13 cellular contexts compared by ENCODE assay signal in the genomic region with DNA sequence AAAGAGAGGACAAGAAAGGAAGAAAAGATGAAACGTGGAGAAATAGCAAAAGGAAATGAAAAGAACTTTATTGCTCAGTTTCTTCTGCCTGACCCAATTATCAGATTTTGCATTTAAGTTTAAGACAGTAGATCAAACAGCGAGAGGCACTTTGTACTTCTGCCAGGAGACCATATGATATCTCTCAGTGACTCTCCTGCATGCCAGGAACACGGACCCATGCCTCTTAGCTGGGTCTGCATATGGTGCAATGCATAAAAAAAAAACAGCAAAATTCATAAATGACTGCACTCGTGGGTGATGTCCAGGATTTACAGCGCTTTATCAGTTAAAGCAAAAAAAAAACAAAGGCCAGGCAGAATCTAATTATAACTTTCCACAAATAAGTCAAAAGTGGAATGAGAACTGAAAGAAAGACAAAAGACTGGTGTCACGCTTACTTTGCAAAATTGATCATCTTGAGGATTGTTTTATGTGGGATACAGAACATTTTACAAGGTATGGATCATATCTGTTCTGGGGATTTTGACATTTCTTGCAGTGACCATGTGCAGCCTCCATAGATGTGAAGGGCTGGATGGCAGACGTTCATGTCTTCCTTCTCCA.
DNase-seq lines count a peak whose midpoint lies in the region; ATAC-seq and TF ChIP-seq lines count a peak whose summit lies in the region.
"Had no signal": no experiment of that assay in that cellular context is flagged by ENCODE, and none has a peak within 500 bp of the region (broad histone marks: within the 10 kb centered on the region; RNA-seq: fewer than 3 reads in every experiment).

No MANE protein-coding gene starts in this region.

- no peak overlapping the region for H3K27ac ChIP-seq in mesenchymal stem cell (ENCODE audit: low read length, poor library complexity, severe bottlenecking)
- H3K27ac ChIP-seq: ascending aorta, esophagus muscularis mucosa had no signal

- peaks cover 2% of the 10 kb centered on the region for H3K79me1 ChIP-seq in mesenchymal stem cell (replicated peaks; ENCODE audit: low read length, poor library complexity, severe bottlenecking)

- no peak overlapping the region for H3K14ac ChIP-seq in mesenchymal stem cell (ENCODE audit: low read length in 2 of 2)

- no peak overlapping the region for H2BK5ac ChIP-seq in mesenchymal stem cell (ENCODE audit: low read depth, low read length, poor library complexity, severe bottlenecking)

- H3K9me3 ChIP-seq in mesenchymal stem cell (ENCODE audit: control insufficient read depth, low read length) = no peaks in the 10 kb centered on the region
- H3K9me3 ChIP-seq: ascending aorta, esophagus muscularis mucosa had no signal

- no peak overlapping the region for H4K91ac ChIP-seq in mesenchymal stem cell (ENCODE audit: low read length)

- H3K36me3 ChIP-seq in mesenchymal stem cell (ENCODE audit: control insufficient read depth in 1 of 2, insufficient read depth in 2 of 2, low read depth in 1 of 2, low read length in 2 of 2) = no peaks in the 10 kb centered on the region
- H3K36me3 ChIP-seq: ascending aorta, esophagus muscularis mucosa had no signal

- DNase-seq in natural killer cell treated with Interleukin-12 subunit alpha and Interleukin-12 subunit beta and Interleukin-15 and Interleukin-18, amount 100 ng/mL, for 72 hours (ENCODE audit: low spot score) = no peak
- DNase-seq in natural killer cell (no peak), NCI-H1694 (lab: John Stamatoyannopoulos, UW) (peak; percentile 29), left lobe of liver (ENCODE audit: low spot score) (no peak), lower leg skin (ENCODE audit: low spot score in 2 of 2) (no peak), mesenchymal stem cell (no peak)
- DNase-seq in central memory CD8-positive, alpha-beta T cell (ENCODE audit: low spot score in 2 of 2) = no peak
- DNase-seq: hypothalamus, left cardiac atrium, NCI-H1930 had no signal

- H3K9me3 Mint-ChIP-seq in natural killer cell treated with Interleukin-12 subunit alpha and Interleukin-12 subunit beta and Interleukin-15 and Interleukin-18, amount 100 ng/mL, for 72 hours = no peaks in the 10 kb centered on the region
- no peaks in the 10 kb centered on the region for H3K9me3 Mint-ChIP-seq in natural killer cell
- no peaks in the 10 kb centered on the region for H3K9me3 Mint-ChIP-seq in central memory CD8-positive, alpha-beta T cell

- peak overlapping the region; percentile 17 to 72 for H3K27ac Mint-ChIP-seq in natural killer cell treated with Interleukin-12 subunit alpha and Interleukin-12 subunit beta and Interleukin-15 and Interleukin-18, amount 100 ng/mL, for 72 hours
- no peak overlapping the region for H3K27ac Mint-ChIP-seq in natural killer cell
- H3K27ac Mint-ChIP-seq in central memory CD8-positive, alpha-beta T cell (ENCODE audit: low read depth) = peak overlapping the region; percentile 86

- WGBS in lower leg skin, 2 donors = 46 to 56% methylated on average over 7 of the region's 7 CpGs
- 81% methylated on average over 5 of the region's 7 CpGs for WGBS in mesenchymal stem cell

- no peak overlapping the region for H3K4me2 ChIP-seq in mesenchymal stem cell (ENCODE audit: low read length, poor library complexity, severe bottlenecking)

- TF ChIP-seq CTCF in natural killer cell (IDR thresholded peaks at IDR 0.05) (no peak), lower leg skin (IDR thresholded peaks at IDR 0.05) (no peak)

- TF ChIP-seq POLR2A in lower leg skin (IDR thresholded peaks at IDR 0.05) = no peak

- no peak overlapping the region for H3K9ac ChIP-seq in mesenchymal stem cell (ENCODE audit: low read length)

- no peak overlapping the region for H3K23ac ChIP-seq in mesenchymal stem cell (ENCODE audit: low read length in 2 of 2)

- no peak overlapping the region for H3K4me3 ChIP-seq in lower leg skin (ENCODE audit: low read depth, poor library complexity, severe bottlenecking)
- H3K4me3 ChIP-seq in mesenchymal stem cell (ENCODE audit: insufficient read depth in 1 of 2, low read depth in 1 of 2, low read length in 2 of 2) = no peak overlapping the region
- H3K4me3 ChIP-seq: ascending aorta, esophagus muscularis mucosa had no signal

- H3K4me3 Mint-ChIP-seq in natural killer cell treated with Interleukin-12 subunit alpha and Interleukin-12 subunit beta and Interleukin-15 and Interleukin-18, amount 100 ng/mL, for 72 hours = peak overlapping the region; percentile 71
- H3K4me3 Mint-ChIP-seq in natural killer cell = no peak overlapping the region
- H3K4me3 Mint-ChIP-seq in central memory CD8-positive, alpha-beta T cell = peak overlapping the region; percentile 59

- no peak overlapping the region for H4K8ac ChIP-seq in mesenchymal stem cell (ENCODE audit: low read length)

- ATAC-seq in natural killer cell treated with Interleukin-12 subunit alpha and Interleukin-12 subunit beta and Interleukin-15 and Interleukin-18, amount 100 ng/mL, for 72 hours = no peak
- ATAC-seq in natural killer cell = no peak
- no peak for ATAC-seq in central memory CD8-positive, alpha-beta T cell (replicated peaks; ENCODE audit: extremely low read depth, poor library complexity, severe bottlenecking)
- ATAC-seq in left lobe of liver = no peak
- ATAC-seq: left cardiac atrium, Right ventricle myocardium inferior had no signal

- H2BK12ac ChIP-seq in mesenchymal stem cell (ENCODE audit: low read length in 2 of 2) = no peak overlapping the region

- H3K18ac ChIP-seq in mesenchymal stem cell (ENCODE audit: low read depth in 1 of 2, low read length in 2 of 2) = no peak overlapping the region

- no peak overlapping the region for H2BK15ac ChIP-seq in mesenchymal stem cell (ENCODE audit: low read depth, poor library complexity, severe bottlenecking)

- intact Hi-C loops in natural killer cell (cut with micrococcal nuclease) = no loop called here
- intact Hi-C loops in lower leg skin (cut with DNase I; ENCODE audit: low total_unique reads) = no loop called here

- H3K4ac ChIP-seq in mesenchymal stem cell (ENCODE audit: low read depth in 1 of 2, low read length in 2 of 2) = no peak overlapping the region

- H3K36me3 Mint-ChIP-seq in natural killer cell treated with Interleukin-12 subunit alpha and Interleukin-12 subunit beta and Interleukin-15 and Interleukin-18, amount 100 ng/mL, for 72 hours = peaks cover 15% of the 10 kb centered on the region
- H3K36me3 Mint-ChIP-seq in natural killer cell = peaks cover 8% of the 10 kb centered on the region
- H3K36me3 Mint-ChIP-seq in central memory CD8-positive, alpha-beta T cell (ENCODE audit: insufficient read depth) = peaks cover 16% of the 10 kb centered on the region

- H3K27me3 ChIP-seq in mesenchymal stem cell (ENCODE audit: control insufficient read depth in 1 of 2, insufficient read depth in 1 of 2, low read length in 2 of 2) = no peaks in the 10 kb centered on the region
- H3K27me3 ChIP-seq: ascending aorta had no signal

- peaks cover 70 to 92% of the 10 kb centered on the region in 2 donors for H3K4me1 Mint-ChIP-seq in natural killer cell treated with Interleukin-12 subunit alpha and Interleukin-12 subunit beta and Interleukin-15 and Interleukin-18, amount 100 ng/mL, for 72 hours (ENCODE audit: low read depth in 2 of 2)
- peaks cover 78 to 92% of the 10 kb centered on the region in 2 donors for H3K4me1 Mint-ChIP-seq in natural killer cell
- peaks cover 95% of the 10 kb centered on the region for H3K4me1 Mint-ChIP-seq in central memory CD8-positive, alpha-beta T cell

- H3K27me3 Mint-ChIP-seq in natural killer cell treated with Interleukin-12 subunit alpha and Interleukin-12 subunit beta and Interleukin-15 and Interleukin-18, amount 100 ng/mL, for 72 hours = no peaks in the 10 kb centered on the region
- H3K27me3 Mint-ChIP-seq in natural killer cell (ENCODE audit: low read depth in 2 of 2) = peaks cover 0 to 8% of the 10 kb centered on the region in 2 donors
- no peaks in the 10 kb centered on the region for H3K27me3 Mint-ChIP-seq in central memory CD8-positive, alpha-beta T cell

- no peak overlapping the region for H2AFZ ChIP-seq in mesenchymal stem cell (ENCODE audit: low read depth, low read length)

- H2BK120ac ChIP-seq in mesenchymal stem cell (ENCODE audit: low read depth, low read length) = no peak overlapping the region

- peaks cover 9% of the 10 kb centered on the region for H3K4me1 ChIP-seq in mesenchymal stem cell (ENCODE audit: control insufficient read depth, insufficient read depth, low read depth, low read length)
- H3K4me1 ChIP-seq: ascending aorta, esophagus muscularis mucosa had no signal

- no peak overlapping the region for H2AK5ac ChIP-seq in mesenchymal stem cell (ENCODE audit: low read length, severe bottlenecking)

Comparison
In these comparisons a context has a peak if more than half of its experiments do, and no peak if none do; other contexts are left out.
1. H3K27ac Mint-ChIP-seq: peak in natural killer cell treated with Interleukin-12 subunit alpha and Interleukin-12 subunit beta and Interleukin-15 and Interleukin-18, amount 100 ng/mL, for 72 hours (2 of 2) and central memory CD8-positive, alpha-beta T cell (single experiment); none in natural killer cell (0 of 2).